Comparison of ENCODE assay signal across 8 cellular contexts in genomic region chr18:23487738-23488625, GRCh38. TPM values are rescaled to one million over a fixed set of nuclear protein-coding genes. Genes with fewer than 3 reads are reported as not detected.
DNase-seq lines count a peak whose midpoint lies in the region; ATAC-seq and TF ChIP-seq lines count a peak whose summit lies in the region.

No MANE protein-coding gene starts in this region.

- H3K9me3 ChIP-seq in OCI-LY7 (ENCODE audit: low read length): peaks cover 13% of the 10 kb centered on the region; the same call in 1 of the 2 replicates
- no peaks in the 10 kb centered on the region for H3K9me3 ChIP-seq in naive thymus-derived CD4-positive, alpha-beta T cell (ENCODE audit: control insufficient read depth in 2 of 3, low read length in 3 of 3)

- no peaks in the 10 kb centered on the region for H3K9me3 Mint-ChIP-seq in activated naive CD8-positive, alpha-beta T cell treated with anti-CD3 and anti-CD28 coated beads, Interleukin-2, amount 50 U/mL, for 24 hours
- H3K9me3 Mint-ChIP-seq in naive thymus-derived CD4-positive, alpha-beta T cell: peaks cover 0 to 2% (median 0%) of the 10 kb centered on the region in 11 donors

- in situ Hi-C loops in GM13976 (cut with MboI; ENCODE audit: low sequenced_read_pairs, unreplicated experiment): no loop called here

- no TSS peak for BruUV-seq in OCI-LY7 (replicated peaks; lab: Mats Ljungman, UMichigan)

- peak overlapping the region; percentile 80 for H3K27ac Mint-ChIP-seq in activated naive CD8-positive, alpha-beta T cell treated with anti-CD3 and anti-CD28 coated beads, Interleukin-2, amount 50 U/mL, for 24 hours
- peak overlapping the region; percentile 78 to 93 (median 92) for H3K27ac Mint-ChIP-seq in naive thymus-derived CD4-positive, alpha-beta T cell

- TF ChIP-seq CTCF in GM13976 (IDR thresholded peaks at IDR 0.05; ENCODE audit: borderline replicate concordance, control extremely low read depth, extremely low read depth, insufficient read depth, missing control alignments): no peak
- TF ChIP-seq CTCF in OCI-LY7 (conservative IDR thresholded peaks at IDR 0.05; ENCODE audit: low read length): no peak

- CTCF ChIA-PET in OCI-LY7 (lab: Charles Lee; ENCODE audit: unreplicated experiment): interaction anchor here (0.5 to 1.3 kb wide), 5 partner anchors 8 to 380 kb away, joined by 3 to 6 read pairs (median 3); partner anchors contain the start of gene RMC1
- CTCF ChIA-PET in naive thymus-derived CD4-positive, alpha-beta T cell (lab: Charles Lee): interaction anchor here (0.7 to 1.8 kb wide), 6 partner anchors 10 to 103 kb away, joined by 3 to 16 read pairs (median 3); partner anchors contain the start of gene RMC1

- peak overlapping the region; percentile 99 for H2AFZ ChIP-seq in OCI-LY7 (ENCODE audit: low read length)

- peaks cover 5% of the 10 kb centered on the region for H3K36me3 Mint-ChIP-seq in activated naive CD8-positive, alpha-beta T cell treated with anti-CD3 and anti-CD28 coated beads, Interleukin-2, amount 50 U/mL, for 24 hours (ENCODE audit: low read depth)
- H3K36me3 Mint-ChIP-seq in naive thymus-derived CD4-positive, alpha-beta T cell: peaks cover 0 to 3% (median 3%) of the 10 kb centered on the region in 5 donors

- peaks cover 23% of the 10 kb centered on the region for H3K4me1 Mint-ChIP-seq in activated naive CD8-positive, alpha-beta T cell treated with anti-CD3 and anti-CD28 coated beads, Interleukin-2, amount 50 U/mL, for 24 hours
- peaks cover 6 to 29% (median 24%) of the 10 kb centered on the region in 7 donors for H3K4me1 Mint-ChIP-seq in naive thymus-derived CD4-positive, alpha-beta T cell

- H3K27me3 Mint-ChIP-seq in activated naive CD8-positive, alpha-beta T cell treated with anti-CD3 and anti-CD28 coated beads, Interleukin-2, amount 50 U/mL, for 24 hours: no peaks in the 10 kb centered on the region
- no peaks in the 10 kb centered on the region for H3K27me3 Mint-ChIP-seq in naive thymus-derived CD4-positive, alpha-beta T cell

- DNase-seq in GM13976 (ENCODE audit: low spot score): peak; percentile 52
- DNase-seq in H4 (ENCODE audit: low spot score): peak; percentile 11
- DNase-seq in OCI-LY7 (ENCODE audit: low spot score): peak; percentile 33
- peak; percentile 47 for DNase-seq in activated naive CD8-positive, alpha-beta T cell treated with anti-CD3 and anti-CD28 coated beads, Interleukin-2, amount 50 U/mL, for 24 hours
- DNase-seq in naive thymus-derived CD4-positive, alpha-beta T cell: peak in 8 of 9 donors; percentile 32 to 62 (median 46)
- DNase-seq in posterior vena cava (ENCODE audit: low spot score): no peak
- no peak for DNase-seq in AG08396 (ENCODE audit: low spot score)
- no peak for DNase-seq in amniotic stem cell (lab: John Stamatoyannopoulos, UW)

- no peaks in the 10 kb centered on the region for H3K79me2 ChIP-seq in OCI-LY7 (ENCODE audit: insufficient read depth, low read depth, low read length)

- H3K36me3 ChIP-seq in OCI-LY7 (ENCODE audit: insufficient read depth, low read length): peaks cover 4% of the 10 kb centered on the region
- H3K36me3 ChIP-seq in naive thymus-derived CD4-positive, alpha-beta T cell (ENCODE audit: control insufficient read depth in 2 of 3, insufficient read depth in 3 of 3, low read length in 3 of 3): no peaks in the 10 kb centered on the region

- peak overlapping the region; percentile 45 for H3K27ac ChIP-seq in OCI-LY7 (ENCODE audit: low read depth, low read length, poor library complexity, severe bottlenecking)
- H3K27ac ChIP-seq in naive thymus-derived CD4-positive, alpha-beta T cell (ENCODE audit: low read depth, low read length): peak overlapping the region; percentile 67

- H3K4me1 ChIP-seq in OCI-LY7 (ENCODE audit: insufficient read depth, low read length, poor library complexity, severe bottlenecking): peaks cover 13% of the 10 kb centered on the region
- H3K4me1 ChIP-seq in naive thymus-derived CD4-positive, alpha-beta T cell (ENCODE audit: control insufficient read depth in 2 of 2, insufficient read depth in 2 of 2, low read length in 2 of 2): no peaks in the 10 kb centered on the region

- peak; percentile 85 for ATAC-seq in activated naive CD8-positive, alpha-beta T cell treated with anti-CD3 and anti-CD28 coated beads, Interleukin-2, amount 50 U/mL, for 24 hours
- peak; percentile 75 for ATAC-seq in naive thymus-derived CD4-positive, alpha-beta T cell

- no peaks in the 10 kb centered on the region for H4K20me1 ChIP-seq in OCI-LY7 (ENCODE audit: insufficient read depth, low read length)

- no peaks in the 10 kb centered on the region for H3K27me3 ChIP-seq in naive thymus-derived CD4-positive, alpha-beta T cell (ENCODE audit: control insufficient read depth in 2 of 2, insufficient read depth in 2 of 2, low read length in 2 of 2)

- peak overlapping the region; percentile 20 for H3K4me3 ChIP-seq in OCI-LY7 (ENCODE audit: low read depth, low read length, poor library complexity, severe bottlenecking)
- H3K4me3 ChIP-seq in naive thymus-derived CD4-positive, alpha-beta T cell (ENCODE audit: low read length): peak overlapping the region; percentile 46

- POLR2A ChIA-PET in OCI-LY7 (lab: Charles Lee): interaction anchor here (0.6 to 2.3 kb wide), 14 partner anchors 9 to 434 kb away, joined by 3 to 12 read pairs (median 4); partner anchors contain the start of gene RIOK3
- POLR2A ChIA-PET in naive thymus-derived CD4-positive, alpha-beta T cell (lab: Charles Lee): interaction anchor here (0.8 to 2.5 kb wide), 5 partner anchors 10 to 379 kb away, joined by 3 to 17 read pairs (median 11); partner anchors contain the start of genes RIOK3 and RMC1

- H3K4me2 ChIP-seq in OCI-LY7 (ENCODE audit: low read length): peak overlapping the region; percentile 62

- H3K4me3 Mint-ChIP-seq in activated naive CD8-positive, alpha-beta T cell treated with anti-CD3 and anti-CD28 coated beads, Interleukin-2, amount 50 U/mL, for 24 hours: peak overlapping the region; percentile 30
- peak overlapping the region; percentile 69 to 90 (median 78) for H3K4me3 Mint-ChIP-seq in naive thymus-derived CD4-positive, alpha-beta T cell

- intact Hi-C loops in OCI-LY7 (cut with micrococcal nuclease; ENCODE audit: unreplicated experiment): no loop called here
- intact Hi-C loops in naive thymus-derived CD4-positive, alpha-beta T cell (cut with micrococcal nuclease): loop anchor here (1.0 to 5.0 kb wide), 4 partner anchors 15 to 36 kb away; partner anchors contain the start of genes RIOK3 (in 2 of the 2) and RMC1 (in 2 of the 2)
- intact Hi-C loops in posterior vena cava (cut with DNase I): no loop called here

- H3K9me2 ChIP-seq in OCI-LY7 (ENCODE audit: insufficient read depth, low read length): no peaks in the 10 kb centered on the region

RNA-seq across cellular contexts. Expression of gene RMC1, which starts 15.3 kb away (rescaled TPM):
- total RNA-seq in H4 (2014; rRNA removed; shearing (Covaris generic)): 32.1 and 32.6 TPM in 2 replicates
- total RNA-seq in OCI-LY7 (2014; rRNA removed; shearing (Covaris generic)): 28.4 and 32.8 TPM in 2 replicates
- total RNA-seq in OCI-LY7 (2022) (36.2 and 41.5 TPM in 2 replicates), posterior vena cava (10 to 100 TPM; 20.5 to 28.8 TPM)
- total RNA-seq in naive thymus-derived CD4-positive, alpha-beta T cell: 10 to 100 TPM; 45.7 to 59.7 (median 50.0) TPM
- polyA plus RNA-seq in naive thymus-derived CD4-positive, alpha-beta T cell: 10 to 100 TPM; 23.1 to 39.9 TPM

RNA-seq across cellular contexts. Expression of gene RIOK3, which starts 34.9 kb away (rescaled TPM):
- 25.6 and 34.9 TPM in 2 replicates for total RNA-seq in H4 (2014; rRNA removed; shearing (Covaris generic))
- 18.1 and 26.6 TPM in 2 replicates for total RNA-seq in OCI-LY7 (2014; rRNA removed; shearing (Covaris generic))
- total RNA-seq in OCI-LY7 (2022): 52.2 and 52.4 TPM in 2 replicates
- total RNA-seq in naive thymus-derived CD4-positive, alpha-beta T cell: 100 to 1,000 TPM in 2 of 5 experiments, 10 to 100 TPM in 3; 74.0 to 153 (median 78.2) TPM
- 10 to 100 TPM; 31.3 to 34.3 TPM for polyA plus RNA-seq in naive thymus-derived CD4-positive, alpha-beta T cell
- 10 to 100 TPM; 58.9 to 65.8 TPM for total RNA-seq in posterior vena cava

Comparison
In these comparisons a context has a peak if more than half of its experiments do, and no peak if none do; other contexts are left out.
1. DNase-seq: peak in GM13976 (single experiment), H4 (single experiment), OCI-LY7 (single experiment), activated naive CD8-positive, alpha-beta T cell treated with anti-CD3 and anti-CD28 coated beads, Interleukin-2, amount 50 U/mL, for 24 hours (single experiment) and naive thymus-derived CD4-positive, alpha-beta T cell (8 of 9); none in posterior vena cava (single experiment), AG08396 (single experiment) and amniotic stem cell (single experiment).
2. intact Hi-C loops: an anchor here in naive thymus-derived CD4-positive, alpha-beta T cell (1.0 to 5.0 kb wide); none called in OCI-LY7 and posterior vena cava.